Comparison of ENCODE assay signal across 1 cellular context in the genomic region with DNA sequence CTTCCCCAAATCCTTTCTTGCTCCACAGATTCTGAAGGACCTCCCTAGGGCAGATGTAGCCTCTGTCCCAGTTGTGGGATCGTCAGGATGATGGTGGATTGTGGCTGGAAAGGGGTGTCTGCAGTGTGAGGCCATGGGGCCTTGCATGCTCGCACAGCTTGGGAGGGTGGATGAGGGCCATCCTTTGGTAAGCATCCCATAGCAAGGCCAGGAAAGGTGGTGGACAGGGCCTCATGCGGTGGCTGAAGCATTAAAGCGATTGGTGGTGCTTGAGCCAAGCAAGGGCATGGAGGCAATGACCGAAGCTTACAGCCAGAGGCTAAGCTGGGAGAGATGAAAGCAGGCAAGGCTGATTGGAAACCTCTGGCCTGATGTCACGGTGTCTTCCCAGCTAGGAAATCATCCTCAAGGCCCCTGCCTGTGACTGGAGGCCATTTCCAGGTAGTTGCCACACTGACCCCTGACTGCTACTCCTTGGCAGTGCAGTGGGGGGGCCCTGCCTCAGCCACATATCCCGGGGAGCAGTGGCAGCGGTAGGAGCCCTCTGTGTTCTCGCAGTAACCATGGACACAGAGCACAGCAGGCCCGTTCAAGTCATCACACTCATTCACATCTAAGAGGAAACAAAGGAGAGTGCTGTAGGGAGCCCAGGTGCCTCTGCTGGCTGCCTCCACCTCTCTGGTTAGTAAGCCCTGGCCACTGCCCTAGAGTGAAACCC.
TF ChIP-seq lines count a peak whose summit lies in the region.

No MANE protein-coding gene starts in this region.

TF ChIP-seq in GM23338, 12 proteins besides CTCF, POLR2A, EP300 and RAD21 (continued from another document):
- TF ChIP-seq, protein P1, sequence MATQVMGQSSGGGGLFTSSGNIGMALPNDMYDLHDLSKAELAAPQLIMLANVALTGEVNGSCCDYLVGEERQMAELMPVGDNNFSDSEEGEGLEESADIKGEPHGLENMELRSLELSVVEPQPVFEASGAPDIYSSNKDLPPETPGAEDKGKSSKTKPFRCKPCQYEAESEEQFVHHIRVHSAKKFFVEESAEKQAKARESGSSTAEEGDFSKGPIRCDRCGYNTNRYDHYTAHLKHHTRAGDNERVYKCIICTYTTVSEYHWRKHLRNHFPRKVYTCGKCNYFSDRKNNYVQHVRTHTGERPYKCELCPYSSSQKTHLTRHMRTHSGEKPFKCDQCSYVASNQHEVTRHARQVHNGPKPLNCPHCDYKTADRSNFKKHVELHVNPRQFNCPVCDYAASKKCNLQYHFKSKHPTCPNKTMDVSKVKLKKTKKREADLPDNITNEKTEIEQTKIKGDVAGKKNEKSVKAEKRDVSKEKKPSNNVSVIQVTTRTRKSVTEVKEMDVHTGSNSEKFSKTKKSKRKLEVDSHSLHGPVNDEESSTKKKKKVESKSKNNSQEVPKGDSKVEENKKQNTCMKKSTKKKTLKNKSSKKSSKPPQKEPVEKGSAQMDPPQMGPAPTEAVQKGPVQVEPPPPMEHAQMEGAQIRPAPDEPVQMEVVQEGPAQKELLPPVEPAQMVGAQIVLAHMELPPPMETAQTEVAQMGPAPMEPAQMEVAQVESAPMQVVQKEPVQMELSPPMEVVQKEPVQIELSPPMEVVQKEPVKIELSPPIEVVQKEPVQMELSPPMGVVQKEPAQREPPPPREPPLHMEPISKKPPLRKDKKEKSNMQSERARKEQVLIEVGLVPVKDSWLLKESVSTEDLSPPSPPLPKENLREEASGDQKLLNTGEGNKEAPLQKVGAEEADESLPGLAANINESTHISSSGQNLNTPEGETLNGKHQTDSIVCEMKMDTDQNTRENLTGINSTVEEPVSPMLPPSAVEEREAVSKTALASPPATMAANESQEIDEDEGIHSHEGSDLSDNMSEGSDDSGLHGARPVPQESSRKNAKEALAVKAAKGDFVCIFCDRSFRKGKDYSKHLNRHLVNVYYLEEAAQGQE (IDR thresholded peaks at IDR 0.05; ENCODE audit: unreplicated experiment): no peak
- no peak for TF ChIP-seq JUNB (IDR thresholded peaks at IDR 0.05; ENCODE audit: unreplicated experiment)
- TF ChIP-seq, protein P2, sequence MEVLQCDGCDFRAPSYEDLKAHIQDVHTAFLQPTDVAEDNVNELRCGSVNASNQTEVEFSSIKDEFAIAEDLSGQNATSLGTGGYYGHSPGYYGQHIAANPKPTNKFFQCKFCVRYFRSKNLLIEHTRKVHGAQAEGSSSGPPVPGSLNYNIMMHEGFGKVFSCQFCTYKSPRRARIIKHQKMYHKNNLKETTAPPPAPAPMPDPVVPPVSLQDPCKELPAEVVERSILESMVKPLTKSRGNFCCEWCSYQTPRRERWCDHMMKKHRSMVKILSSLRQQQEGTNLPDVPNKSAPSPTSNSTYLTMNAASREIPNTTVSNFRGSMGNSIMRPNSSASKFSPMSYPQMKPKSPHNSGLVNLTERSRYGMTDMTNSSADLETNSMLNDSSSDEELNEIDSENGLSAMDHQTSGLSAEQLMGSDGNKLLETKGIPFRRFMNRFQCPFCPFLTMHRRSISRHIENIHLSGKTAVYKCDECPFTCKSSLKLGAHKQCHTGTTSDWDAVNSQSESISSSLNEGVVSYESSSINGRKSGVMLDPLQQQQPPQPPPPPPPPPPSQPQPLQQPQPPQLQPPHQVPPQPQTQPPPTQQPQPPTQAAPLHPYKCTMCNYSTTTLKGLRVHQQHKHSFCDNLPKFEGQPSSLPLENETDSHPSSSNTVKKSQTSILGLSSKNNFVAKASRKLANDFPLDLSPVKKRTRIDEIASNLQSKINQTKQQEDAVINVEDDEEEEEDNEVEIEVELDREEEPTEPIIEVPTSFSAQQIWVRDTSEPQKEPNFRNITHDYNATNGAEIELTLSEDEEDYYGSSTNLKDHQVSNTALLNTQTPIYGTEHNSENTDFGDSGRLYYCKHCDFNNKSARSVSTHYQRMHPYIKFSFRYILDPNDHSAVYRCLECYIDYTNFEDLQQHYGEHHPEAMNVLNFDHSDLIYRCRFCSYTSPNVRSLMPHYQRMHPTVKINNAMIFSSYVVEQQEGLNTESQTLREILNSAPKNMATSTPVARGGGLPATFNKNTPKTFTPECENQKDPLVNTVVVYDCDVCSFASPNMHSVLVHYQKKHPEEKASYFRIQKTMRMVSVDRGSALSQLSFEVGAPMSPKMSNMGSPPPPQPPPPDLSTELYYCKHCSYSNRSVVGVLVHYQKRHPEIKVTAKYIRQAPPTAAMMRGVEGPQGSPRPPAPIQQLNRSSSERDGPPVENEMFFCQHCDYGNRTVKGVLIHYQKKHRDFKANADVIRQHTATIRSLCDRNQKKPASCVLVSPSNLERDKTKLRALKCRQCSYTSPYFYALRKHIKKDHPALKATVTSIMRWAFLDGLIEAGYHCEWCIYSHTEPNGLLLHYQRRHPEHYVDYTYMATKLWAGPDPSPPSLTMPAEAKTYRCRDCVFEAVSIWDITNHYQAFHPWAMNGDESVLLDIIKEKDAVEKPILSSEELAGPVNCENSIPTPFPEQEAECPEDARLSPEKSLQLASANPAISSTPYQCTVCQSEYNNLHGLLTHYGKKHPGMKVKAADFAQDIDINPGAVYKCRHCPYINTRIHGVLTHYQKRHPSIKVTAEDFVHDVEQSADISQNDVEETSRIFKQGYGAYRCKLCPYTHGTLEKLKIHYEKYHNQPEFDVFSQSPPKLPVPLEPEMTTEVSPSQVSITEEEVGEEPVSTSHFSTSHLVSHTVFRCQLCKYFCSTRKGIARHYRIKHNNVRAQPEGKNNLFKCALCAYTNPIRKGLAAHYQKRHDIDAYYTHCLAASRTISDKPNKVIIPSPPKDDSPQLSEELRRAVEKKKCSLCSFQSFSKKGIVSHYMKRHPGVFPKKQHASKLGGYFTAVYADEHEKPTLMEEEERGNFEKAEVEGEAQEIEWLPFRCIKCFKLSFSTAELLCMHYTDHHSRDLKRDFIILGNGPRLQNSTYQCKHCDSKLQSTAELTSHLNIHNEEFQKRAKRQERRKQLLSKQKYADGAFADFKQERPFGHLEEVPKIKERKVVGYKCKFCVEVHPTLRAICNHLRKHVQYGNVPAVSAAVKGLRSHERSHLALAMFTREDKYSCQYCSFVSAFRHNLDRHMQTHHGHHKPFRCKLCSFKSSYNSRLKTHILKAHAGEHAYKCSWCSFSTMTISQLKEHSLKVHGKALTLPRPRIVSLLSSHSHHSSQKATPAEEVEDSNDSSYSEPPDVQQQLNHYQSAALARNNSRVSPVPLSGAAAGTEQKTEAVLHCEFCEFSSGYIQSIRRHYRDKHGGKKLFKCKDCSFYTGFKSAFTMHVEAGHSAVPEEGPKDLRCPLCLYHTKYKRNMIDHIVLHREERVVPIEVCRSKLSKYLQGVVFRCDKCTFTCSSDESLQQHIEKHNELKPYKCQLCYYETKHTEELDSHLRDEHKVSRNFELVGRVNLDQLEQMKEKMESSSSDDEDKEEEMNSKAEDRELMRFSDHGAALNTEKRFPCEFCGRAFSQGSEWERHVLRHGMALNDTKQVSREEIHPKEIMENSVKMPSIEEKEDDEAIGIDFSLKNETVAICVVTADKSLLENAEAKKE (CRISPR knock-in tag; IDR thresholded peaks at IDR 0.05): no peak
- TF ChIP-seq EZH2 (IDR thresholded peaks at IDR 0.05; ENCODE audit: low read depth, unreplicated experiment): no peak
- no peak for TF ChIP-seq NANOG (IDR thresholded peaks at IDR 0.05; ENCODE audit: borderline replicate concordance)
- no peak for TF ChIP-seq ZNF114 (CRISPR knock-in tag; IDR thresholded peaks at IDR 0.05)
- no peak for TF ChIP-seq EZH2phosphoT487 (IDR thresholded peaks at IDR 0.05; ENCODE audit: unreplicated experiment)
- no peak for TF ChIP-seq STAT1 (IDR thresholded peaks at IDR 0.05; ENCODE audit: unreplicated experiment)
- TF ChIP-seq, protein P3, sequence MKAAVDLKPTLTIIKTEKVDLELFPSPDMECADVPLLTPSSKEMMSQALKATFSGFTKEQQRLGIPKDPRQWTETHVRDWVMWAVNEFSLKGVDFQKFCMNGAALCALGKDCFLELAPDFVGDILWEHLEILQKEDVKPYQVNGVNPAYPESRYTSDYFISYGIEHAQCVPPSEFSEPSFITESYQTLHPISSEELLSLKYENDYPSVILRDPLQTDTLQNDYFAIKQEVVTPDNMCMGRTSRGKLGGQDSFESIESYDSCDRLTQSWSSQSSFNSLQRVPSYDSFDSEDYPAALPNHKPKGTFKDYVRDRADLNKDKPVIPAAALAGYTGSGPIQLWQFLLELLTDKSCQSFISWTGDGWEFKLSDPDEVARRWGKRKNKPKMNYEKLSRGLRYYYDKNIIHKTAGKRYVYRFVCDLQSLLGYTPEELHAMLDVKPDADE (IDR thresholded peaks at IDR 0.05): no peak
- TF ChIP-seq POLR2AphosphoS5 (IDR thresholded peaks at IDR 0.05; ENCODE audit: low read depth): no peak
